Comparison of ENCODE assay signal across 7 cellular contexts in the genomic region with DNA sequence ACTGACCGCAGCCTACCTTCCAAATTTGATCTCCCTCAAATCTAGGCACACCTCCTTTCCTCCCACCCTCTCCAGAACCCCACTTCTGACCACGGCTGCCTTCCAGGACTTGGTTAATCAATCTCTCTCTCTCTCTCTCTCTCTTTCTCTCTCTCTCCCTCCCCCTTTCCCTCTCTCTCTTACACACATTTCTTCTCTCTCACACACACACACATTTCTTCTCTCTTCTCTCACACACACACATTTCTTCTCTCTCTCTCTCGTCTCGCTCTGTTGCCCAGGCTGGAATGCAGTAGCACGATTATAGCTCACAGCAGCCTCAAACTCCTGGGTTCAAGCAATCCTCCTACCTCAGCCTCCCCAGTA. TPM values are rescaled to one million over a fixed set of nuclear protein-coding genes. Genes with fewer than 3 reads are reported as not detected.
A peak's percentile ranks its signal among the peaks of the same experiment; 100 is the strongest.
DNase-seq lines count a peak whose midpoint lies in the region; TF ChIP-seq lines count a peak whose summit lies in the region.

No MANE protein-coding gene starts in this region.

- TF ChIP-seq CTCF in fibroblast of villous mesenchyme (IDR thresholded peaks at IDR 0.05; ENCODE audit: insufficient read depth, low read depth, low read length) (no peak), GM20000 (IDR thresholded peaks at IDR 0.05; ENCODE audit: extremely low read depth, missing control alignments) (no peak)

- no peak for DNase-seq in GM23248
- DNase-seq in SJCRH30 = no peak
- DNase-seq in fibroblast of villous mesenchyme (ENCODE audit: low read depth) = no peak
- no peak for DNase-seq in COLO668 (lab: John Stamatoyannopoulos, UW; ENCODE audit: unreplicated experiment)
- DNase-seq in GM20000 (ENCODE audit: low spot score) = no peak
- no peak for DNase-seq in GM03348 (ENCODE audit: low spot score)

- H3K9me3 ChIP-seq in GM23248 (ENCODE audit: low read depth) (no peaks in the 10 kb centered on the region), SJCRH30 (replicated peaks) (no peaks in the 10 kb centered on the region)

- peaks cover 27% of the 10 kb centered on the region for H3K4me1 ChIP-seq in GM23248 (ENCODE audit: insufficient read depth)
- H3K4me1 ChIP-seq in SJCRH30 = peaks cover 5% of the 10 kb centered on the region

- H2AFZ ChIP-seq in GM23248 = peak overlapping the region; percentile 99

- H3F3A ChIP-seq in GM23248 (ENCODE audit: insufficient read depth) = peaks cover 21% of the 10 kb centered on the region

- 0 out of 2 replicates have a peak, but pooled peaks cover 3% of the 10 kb centered on the region for H4K20me1 ChIP-seq in GM23248 (ENCODE audit: insufficient read depth)

- peak overlapping the region; percentile 91 for H3K9ac ChIP-seq in GM23248

- peak overlapping the region; percentile 90 for H3K27ac ChIP-seq in GM23248
- peak overlapping the region; percentile 82 for H3K27ac ChIP-seq in SJCRH30
- peak overlapping the region in 20 of 21 experiments; percentile 71 to 99 (median 97) for H3K27ac ChIP-seq in skin epidermis

- 3 to 4% methylated on average over 5 of the region's 5 CpGs for WGBS in GM23248 (ENCODE audit: low coverage in 1 of 2, low lambda C conversion rate in 2 of 2, missing lambda C conversion rate in 2 of 2), 2 experiments

- H3K4me2 ChIP-seq in GM23248 (ENCODE audit: unreplicated experiment) = peak overlapping the region; percentile 80

- H3K9me2 ChIP-seq in GM23248 (ENCODE audit: insufficient read depth) = no peaks in the 10 kb centered on the region

- peak overlapping the region; percentile 88 for H3K4me3 ChIP-seq in GM23248
- H3K4me3 ChIP-seq in SJCRH30 = peak overlapping the region; percentile 71
- peak overlapping the region; percentile 75 for H3K4me3 ChIP-seq in fibroblast of villous mesenchyme (ENCODE audit: low read depth, low read length)
- peak overlapping the region; percentile 80 to 99 (median 93) for H3K4me3 ChIP-seq in skin epidermis

- peaks cover 41% of the 10 kb centered on the region for H3K79me2 ChIP-seq in GM23248 (ENCODE audit: insufficient read depth)

- in situ Hi-C loops in GM23248 (cut with MboI) = no loop called here

- H3K36me3 ChIP-seq in GM23248 (ENCODE audit: low read depth) (no peaks in the 10 kb centered on the region; the same call in 1 of the 2 replicates), SJCRH30 (no peaks in the 10 kb centered on the region)

- no peaks in the 10 kb centered on the region for H3K27me3 ChIP-seq in GM23248 (replicated peaks; ENCODE audit: insufficient read depth)
- H3K27me3 ChIP-seq in SJCRH30 = no peaks in the 10 kb centered on the region

RNA-seq across cellular contexts. Expression of a gene that starts 0.5 kb away (rescaled TPM):
- total RNA-seq in GM23248 (2014; rRNA removed; shearing (Covaris generic)) = 110 and 286 TPM in 2 replicates
- 74.9 and 76.8 TPM in 2 replicates for polyA plus RNA-seq in GM23248 (2016; fragmentation: Nextera tagmentation; extraction: Ambion mirVana)
- total RNA-seq in SJCRH30 (2014; rRNA removed; shearing (Covaris generic)) = 68.5 and 74.3 TPM in 2 replicates
- total RNA-seq in fibroblast of villous mesenchyme = 82.1 and 142 TPM in 2 replicates

RNA-seq across cellular contexts. Expression of a gene that starts 20.4 kb away (rescaled TPM):
- total RNA-seq in GM23248 (2014; rRNA removed; shearing (Covaris generic)) = 15.0 and 15.4 TPM in 2 replicates
- polyA plus RNA-seq in GM23248 (2016; fragmentation: Nextera tagmentation; extraction: Ambion mirVana) = 26.6 and 27.1 TPM in 2 replicates
- 10.4 and 12.7 TPM in 2 replicates for total RNA-seq in SJCRH30 (2014; rRNA removed; shearing (Covaris generic))
- 12.2 and 17.3 TPM in 2 replicates for total RNA-seq in fibroblast of villous mesenchyme

RNA-seq across cellular contexts. Expression of a gene that starts 48.1 kb away (rescaled TPM):
- total RNA-seq in GM23248 (2014; rRNA removed; shearing (Covaris generic)) = 208 and 315 TPM in 2 replicates
- 259 and 275 TPM in 2 replicates for polyA plus RNA-seq in GM23248 (2016; fragmentation: Nextera tagmentation; extraction: Ambion mirVana)
- 173 and 179 TPM in 2 replicates for total RNA-seq in SJCRH30 (2014; rRNA removed; shearing (Covaris generic))
- total RNA-seq in fibroblast of villous mesenchyme = 31.9 and 94.1 TPM in 2 replicates
